Comparison of ENCODE assay signal across 11 cellular contexts in the genomic region with DNA sequence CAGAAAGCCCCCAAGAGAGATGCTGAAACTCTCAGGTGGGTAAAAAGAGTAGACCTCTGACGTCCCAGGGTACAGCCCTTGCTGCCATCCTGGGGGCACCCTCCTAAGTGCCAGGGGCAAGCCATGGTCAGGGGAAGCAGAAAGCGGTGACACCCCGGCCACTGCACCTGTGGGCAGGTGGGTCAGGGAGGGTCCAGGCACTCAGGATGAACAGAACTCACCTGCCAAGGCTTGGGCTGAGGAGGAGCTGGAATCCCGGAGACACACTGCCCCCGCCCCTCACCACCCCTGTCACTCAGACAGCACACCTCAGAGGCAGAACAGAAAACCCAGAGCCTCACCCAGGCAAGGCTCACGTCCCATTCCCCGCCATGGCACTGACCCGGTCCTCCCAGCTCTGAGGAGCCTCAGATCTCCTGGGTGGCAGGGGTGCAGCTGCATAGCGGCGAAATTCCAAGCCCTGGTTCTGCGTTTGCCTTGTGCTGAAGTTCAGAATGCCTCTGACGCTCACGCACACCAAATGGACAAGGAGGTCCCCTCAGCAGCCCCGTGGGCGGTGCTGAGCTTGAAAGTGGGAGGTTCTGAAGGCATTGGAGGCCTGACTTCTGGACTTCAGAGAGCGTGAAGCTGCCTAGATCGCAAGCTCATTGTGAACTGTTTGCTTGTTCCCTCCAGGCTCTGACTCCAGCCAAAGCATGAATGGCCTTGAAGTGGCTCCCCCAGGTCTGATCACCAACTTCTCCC. TPM values are rescaled to one million over a fixed set of nuclear protein-coding genes. Genes with fewer than 3 reads are reported as not detected.
A peak's percentile ranks its signal among the peaks of the same experiment; 100 is the strongest.
DNase-seq lines count a peak whose midpoint lies in the region; ATAC-seq and TF ChIP-seq lines count a peak whose summit lies in the region.
"Had no signal": no experiment of that assay in that cellular context is flagged by ENCODE, and none has a peak within 500 bp of the region (broad histone marks: within the 10 kb centered on the region; RNA-seq: fewer than 3 reads in every experiment).

No MANE protein-coding gene starts in this region.

- no peaks in the 10 kb centered on the region for H3K36me3 ChIP-seq in PC-9 (ENCODE audit: low read depth)
- peaks cover 47% of the 10 kb centered on the region for H3K36me3 ChIP-seq in left ventricle myocardium inferior
- no peaks in the 10 kb centered on the region for H3K36me3 ChIP-seq in mammary epithelial cell (ENCODE audit: insufficient read depth, low read length)

- in situ Hi-C loops in mammary epithelial cell (cut with MboI; ENCODE audit: low sequenced_read_pairs in 2 of 2), result no loop called here

- ATAC-seq in GM18870 (IDR thresholded peaks at IDR 0.05; ENCODE audit: unreplicated experiment), result peak; percentile 15
- ATAC-seq in stimulated activated memory B cell treated with anti-CD40 and anti-IgM and Interleukin-4, amounts not matched to agents 10 μg/mL and 1 μg/mL and 100 μg/mL, for 72 hours, result no peak

- H2AFZ ChIP-seq in PC-9, result no peak overlapping the region
- H2AFZ ChIP-seq in mammary epithelial cell (ENCODE audit: low read depth, low read length), result no peak overlapping the region

- 55% methylated on average over 11 of the region's 17 CpGs for WGBS in mammary epithelial cell (ENCODE audit: low coverage, missing lambda C conversion rate)

- H3K4me1 Mint-ChIP-seq in stimulated activated memory B cell treated with anti-CD40 and anti-IgM and Interleukin-4, amounts not matched to agents 10 μg/mL and 1 μg/mL and 100 μg/mL, for 72 hours, result peaks cover 62% of the 10 kb centered on the region
- H3K4me1 Mint-ChIP-seq in activated T-helper 2 cell treated with anti-CD3 and anti-CD28 coated beads, Interferon-gamma antibody, Interleukin-2, Interleukin-4, amounts not matched to agents 10 μg/mL and 5 μg/mL and 100 μg/mL, durations not matched to agents 14 hours and 24 hours and 36 hours (ENCODE audit: low read depth), result peaks cover 5% of the 10 kb centered on the region

- H3K27me3 ChIP-seq in PC-9 (ENCODE audit: insufficient read depth, low read depth) (no peaks in the 10 kb centered on the region), left ventricle myocardium inferior (ENCODE audit: low read depth) (no peaks in the 10 kb centered on the region), mammary epithelial cell (ENCODE audit: insufficient read depth, low read length) (no peaks in the 10 kb centered on the region)

- peak; percentile 58; the same call in 1 of the 2 replicates for TF ChIP-seq CTCF in PC-9 (conservative IDR thresholded peaks at IDR 0.05)
- peak; percentile 18 for TF ChIP-seq CTCF in left ventricle myocardium inferior (IDR thresholded peaks at IDR 0.05; ENCODE audit: borderline replicate concordance)
- no peak for TF ChIP-seq CTCF in mammary epithelial cell (conservative IDR thresholded peaks at IDR 0.05 in 1 of 2, IDR thresholded peaks at IDR 0.05 in 1 of 2; ENCODE audit: extremely low read depth in 1 of 2, insufficient read depth in 1 of 2, low read depth in 1 of 2, low read length in 2 of 2)

- DNase-seq in PC-9 (no peak), left ventricle myocardium inferior (peak; percentile 16), NCI-H2081 (lab: John Stamatoyannopoulos, UW) (no peak), mammary epithelial cell (no peak), DMS153 treated with DMSO at 0.1 percent for 48 hours (lab: John Stamatoyannopoulos, UW; ENCODE audit: unreplicated experiment) (no peak)
- DNase-seq in activated T-helper 2 cell treated with anti-CD3 and anti-CD28 coated beads, Interferon-gamma antibody, Interleukin-2, Interleukin-4, amounts not matched to agents 10 μg/mL and 5 μg/mL and 100 μg/mL, durations not matched to agents 14 hours and 24 hours and 36 hours (ENCODE audit: low spot score), result no peak

- H3K36me3 Mint-ChIP-seq in stimulated activated memory B cell treated with anti-CD40 and anti-IgM and Interleukin-4, amounts not matched to agents 10 μg/mL and 1 μg/mL and 100 μg/mL, for 72 hours, result no peaks in the 10 kb centered on the region
- no peaks in the 10 kb centered on the region for H3K36me3 Mint-ChIP-seq in activated T-helper 2 cell treated with anti-CD3 and anti-CD28 coated beads, Interferon-gamma antibody, Interleukin-2, Interleukin-4, amounts not matched to agents 10 μg/mL and 5 μg/mL and 100 μg/mL, durations not matched to agents 14 hours and 24 hours and 36 hours (ENCODE audit: low read depth)
- H3K36me3 Mint-ChIP-seq: activated naive CD8-positive, alpha-beta T cell treated with anti-CD3 and anti-CD28 coated beads, Interleukin-2, amount 10 ng/mL, durations not matched to agents 7 days and 5 days had no signal

- no peak overlapping the region for H3K4me2 ChIP-seq in PC-9
- H3K4me2 ChIP-seq in mammary epithelial cell (ENCODE audit: insufficient read depth, low read depth, low read length), result no peak overlapping the region

- intact Hi-C loops in PC-9 (cut with micrococcal nuclease; ENCODE audit: unreplicated experiment), result no loop called here
- intact Hi-C loops in left ventricle myocardium inferior (cut with micrococcal nuclease), result no loop called here
- intact Hi-C loops in activated T-helper 2 cell treated with anti-CD3 and anti-CD28 coated beads, Interferon-gamma antibody, Interleukin-2, Interleukin-4, amounts not matched to agents 10 μg/mL and 5 μg/mL and 100 μg/mL, durations not matched to agents 14 hours and 24 hours and 36 hours (cut with micrococcal nuclease), result no loop called here
- intact Hi-C loops in mammary epithelial cell (cut with micrococcal nuclease), result no loop called here

- H3K9me3 ChIP-seq in PC-9 (ENCODE audit: insufficient read depth, low read depth) (no peaks in the 10 kb centered on the region), left ventricle myocardium inferior (replicated peaks) (no peaks in the 10 kb centered on the region), mammary epithelial cell (replicated peaks; ENCODE audit: insufficient read depth, low read length) (no peaks in the 10 kb centered on the region)

- peak overlapping the region; percentile 4 for H3K27ac Mint-ChIP-seq in stimulated activated memory B cell treated with anti-CD40 and anti-IgM and Interleukin-4, amounts not matched to agents 10 μg/mL and 1 μg/mL and 100 μg/mL, for 72 hours
- no peak overlapping the region for H3K27ac Mint-ChIP-seq in activated T-helper 2 cell treated with anti-CD3 and anti-CD28 coated beads, Interferon-gamma antibody, Interleukin-2, Interleukin-4, amounts not matched to agents 10 μg/mL and 5 μg/mL and 100 μg/mL, durations not matched to agents 14 hours and 24 hours and 36 hours

- no peaks in the 10 kb centered on the region for H3K79me2 ChIP-seq in PC-9 (ENCODE audit: low read depth)
- H3K79me2 ChIP-seq in mammary epithelial cell (ENCODE audit: insufficient read depth, low read length), result no peaks in the 10 kb centered on the region

- H3K4me3 ChIP-seq in PC-9, result no peak overlapping the region
- no peak overlapping the region for H3K4me3 ChIP-seq in left ventricle myocardium inferior
- no peak overlapping the region for H3K4me3 ChIP-seq in mammary epithelial cell (replicated peaks in 1 of 3; ENCODE audit: insufficient read depth in 1 of 3, low read depth in 2 of 3, low read length in 3 of 3)

- no peak overlapping the region for H3K9ac ChIP-seq in mammary epithelial cell (ENCODE audit: insufficient read depth, low read length)

- H3K27me3 Mint-ChIP-seq in stimulated activated memory B cell treated with anti-CD40 and anti-IgM and Interleukin-4, amounts not matched to agents 10 μg/mL and 1 μg/mL and 100 μg/mL, for 72 hours, result no peaks in the 10 kb centered on the region
- H3K27me3 Mint-ChIP-seq in activated T-helper 2 cell treated with anti-CD3 and anti-CD28 coated beads, Interferon-gamma antibody, Interleukin-2, Interleukin-4, amounts not matched to agents 10 μg/mL and 5 μg/mL and 100 μg/mL, durations not matched to agents 14 hours and 24 hours and 36 hours (ENCODE audit: low read depth), result no peaks in the 10 kb centered on the region
- H3K27me3 Mint-ChIP-seq: activated naive CD8-positive, alpha-beta T cell treated with anti-CD3 and anti-CD28 coated beads, Interleukin-2, amount 10 ng/mL, durations not matched to agents 7 days and 5 days had no signal

- POLR2A ChIA-PET in PC-9 (lab: Charles Lee; ENCODE audit: unreplicated experiment), result interaction anchor here (0.7 kb wide), 1 partner anchor 1863 kb away, joined by 3 read pairs; no protein-coding TSS in a partner anchor

- no peaks in the 10 kb centered on the region for H3K9me2 ChIP-seq in PC-9 (ENCODE audit: insufficient read depth)

- no peaks in the 10 kb centered on the region for H3K9me3 Mint-ChIP-seq in stimulated activated memory B cell treated with anti-CD40 and anti-IgM and Interleukin-4, amounts not matched to agents 10 μg/mL and 1 μg/mL and 100 μg/mL, for 72 hours
- no peaks in the 10 kb centered on the region for H3K9me3 Mint-ChIP-seq in activated T-helper 2 cell treated with anti-CD3 and anti-CD28 coated beads, Interferon-gamma antibody, Interleukin-2, Interleukin-4, amounts not matched to agents 10 μg/mL and 5 μg/mL and 100 μg/mL, durations not matched to agents 14 hours and 24 hours and 36 hours
- H3K9me3 Mint-ChIP-seq: activated naive CD8-positive, alpha-beta T cell treated with anti-CD3 and anti-CD28 coated beads, Interleukin-2, amount 10 ng/mL, durations not matched to agents 7 days and 5 days had no signal

- H3K4me3 Mint-ChIP-seq in stimulated activated memory B cell treated with anti-CD40 and anti-IgM and Interleukin-4, amounts not matched to agents 10 μg/mL and 1 μg/mL and 100 μg/mL, for 72 hours, result no peak overlapping the region
- no peak overlapping the region for H3K4me3 Mint-ChIP-seq in activated T-helper 2 cell treated with anti-CD3 and anti-CD28 coated beads, Interferon-gamma antibody, Interleukin-2, Interleukin-4, amounts not matched to agents 10 μg/mL and 5 μg/mL and 100 μg/mL, durations not matched to agents 14 hours and 24 hours and 36 hours (ENCODE audit: low read depth)

- H3K4me1 ChIP-seq in PC-9 (replicated peaks; ENCODE audit: insufficient read depth), result no peaks in the 10 kb centered on the region; the same call in 1 of the 2 replicates
- H3K4me1 ChIP-seq in left ventricle myocardium inferior, result peaks cover 98% of the 10 kb centered on the region
- H3K4me1 ChIP-seq in mammary epithelial cell (ENCODE audit: insufficient read depth, low read length), result peaks cover 4% of the 10 kb centered on the region

- dilution Hi-C loops in mammary epithelial cell (cut with HindIII; ENCODE audit: low sequenced_read_pairs), result no loop called here

- H3K27ac ChIP-seq in PC-9, result no peak overlapping the region
- peak overlapping the region; percentile 99 for H3K27ac ChIP-seq in left ventricle myocardium inferior (replicated peaks)
- no peak overlapping the region for H3K27ac ChIP-seq in mammary epithelial cell (ENCODE audit: insufficient read depth, low read depth, low read length)
- H3K27ac ChIP-seq: epithelial cell of prostate had no signal

- BruUV-seq in PC-9 (replicated peaks; lab: Mats Ljungman, UMichigan) (no TSS peak), mammary epithelial cell (replicated peaks; lab: Mats Ljungman, UMichigan) (no TSS peak)

- H3F3A ChIP-seq in PC-9 (ENCODE audit: insufficient read depth, low read depth), result no peaks in the 10 kb centered on the region

- H4K20me1 ChIP-seq in PC-9 (ENCODE audit: insufficient read depth), result no peaks in the 10 kb centered on the region
- H4K20me1 ChIP-seq in mammary epithelial cell (ENCODE audit: insufficient read depth, low read length), result no peaks in the 10 kb centered on the region

- CTCF ChIA-PET in PC-9 (lab: Charles Lee), result interaction anchor here (0.5 to 1.6 kb wide), 4 partner anchors 25 to 458 kb away, joined by 4 to 15 read pairs (median 4); a partner anchor contains a TSS
- CTCF ChIA-PET in mammary epithelial cell (lab: Charles Lee; ENCODE audit: low non-redundant PET), result interaction anchor here (0.7 to 1.3 kb wide), 2 partner anchors 59 to 142 kb away, joined by 3 to 12 read pairs; no protein-coding TSS in a partner anchor

RNA-seq across cellular contexts. Expression of a gene that starts 4.3 kb away (rescaled TPM):
- not detected in 2 replicates for total RNA-seq in PC-9 (2021)
- total RNA-seq in left ventricle myocardium inferior, result 0.16 TPM
- not detected in 2 replicates for total RNA-seq in activated T-helper 2 cell treated with anti-CD3 and anti-CD28 coated beads, Interferon-gamma antibody, Interleukin-2, Interleukin-4, amounts not matched to agents 10 μg/mL and 5 μg/mL and 100 μg/mL, durations not matched to agents 14 hours and 24 hours and 36 hours
- total RNA-seq in mammary epithelial cell, result not detected
- polyA plus RNA-seq in mammary epithelial cell, result not detected
- polyA minus RNA-seq in mammary epithelial cell, result not detected
- total RNA-seq: activated naive CD8-positive, alpha-beta T cell treated with anti-CD3 and anti-CD28 coated beads, Interleukin-2, amount 10 ng/mL, durations not matched to agents 7 days and 5 days; Daoy had no signal

RNA-seq across cellular contexts. Expression of a gene that starts 25.1 kb away (rescaled TPM):
- 1.4 and 2.5 TPM in 2 replicates for total RNA-seq in PC-9 (2021)
- total RNA-seq in left ventricle myocardium inferior, result 173 TPM
- 8.2 and 8.8 TPM in 2 replicates for total RNA-seq in activated T-helper 2 cell treated with anti-CD3 and anti-CD28 coated beads, Interferon-gamma antibody, Interleukin-2, Interleukin-4, amounts not matched to agents 10 μg/mL and 5 μg/mL and 100 μg/mL, durations not matched to agents 14 hours and 24 hours and 36 hours
- total RNA-seq in mammary epithelial cell, result 1 to 10 TPM in 1 of 2 donors, under 1 TPM in 1; 0.42 to 8.0 TPM
- 0.10 TPM for polyA plus RNA-seq in mammary epithelial cell
- not detected for polyA minus RNA-seq in mammary epithelial cell

RNA-seq across cellular contexts. Expression of a gene that starts 51.1 kb away (rescaled TPM):
- total RNA-seq in PC-9 (2021) (7.3 and 8.4 TPM in 2 replicates), left ventricle myocardium inferior (2.9 TPM), mammary epithelial cell (1 to 10 TPM; 3.2 to 9.2 TPM)
- total RNA-seq in activated T-helper 2 cell treated with anti-CD3 and anti-CD28 coated beads, Interferon-gamma antibody, Interleukin-2, Interleukin-4, amounts not matched to agents 10 μg/mL and 5 μg/mL and 100 μg/mL, durations not matched to agents 14 hours and 24 hours and 36 hours, result 4.5 and 5.9 TPM in 2 replicates
- polyA plus RNA-seq in mammary epithelial cell, result 2.1 TPM
- polyA minus RNA-seq in mammary epithelial cell, result 0.16 TPM

Comparison
In these comparisons a context has a peak if more than half of its experiments do, and no peak if none do; other contexts are left out.
1. CTCF ChIP-seq: peak in PC-9 (single experiment) and left ventricle myocardium inferior (single experiment); none in mammary epithelial cell (0 of 2).
2. RNA of a gene that starts 25.1 kb away (total RNA-seq): 173 TPM in left ventricle myocardium inferior (single experiment); 8.2 to 8.8 TPM in activated T-helper 2 cell treated with anti-CD3 and anti-CD28 coated beads, Interferon-gamma antibody, Interleukin-2, Interleukin-4, amounts not matched to agents 10 μg/mL and 5 μg/mL and 100 μg/mL, durations not matched to agents 14 hours and 24 hours and 36 hours, 0.42 to 8.0 TPM in mammary epithelial cell and 1.4 to 2.5 TPM in PC-9; every median in the first group is over 10 times any median in the second.